ENCODE assay signal across 9 cellular contexts in the genomic region with DNA sequence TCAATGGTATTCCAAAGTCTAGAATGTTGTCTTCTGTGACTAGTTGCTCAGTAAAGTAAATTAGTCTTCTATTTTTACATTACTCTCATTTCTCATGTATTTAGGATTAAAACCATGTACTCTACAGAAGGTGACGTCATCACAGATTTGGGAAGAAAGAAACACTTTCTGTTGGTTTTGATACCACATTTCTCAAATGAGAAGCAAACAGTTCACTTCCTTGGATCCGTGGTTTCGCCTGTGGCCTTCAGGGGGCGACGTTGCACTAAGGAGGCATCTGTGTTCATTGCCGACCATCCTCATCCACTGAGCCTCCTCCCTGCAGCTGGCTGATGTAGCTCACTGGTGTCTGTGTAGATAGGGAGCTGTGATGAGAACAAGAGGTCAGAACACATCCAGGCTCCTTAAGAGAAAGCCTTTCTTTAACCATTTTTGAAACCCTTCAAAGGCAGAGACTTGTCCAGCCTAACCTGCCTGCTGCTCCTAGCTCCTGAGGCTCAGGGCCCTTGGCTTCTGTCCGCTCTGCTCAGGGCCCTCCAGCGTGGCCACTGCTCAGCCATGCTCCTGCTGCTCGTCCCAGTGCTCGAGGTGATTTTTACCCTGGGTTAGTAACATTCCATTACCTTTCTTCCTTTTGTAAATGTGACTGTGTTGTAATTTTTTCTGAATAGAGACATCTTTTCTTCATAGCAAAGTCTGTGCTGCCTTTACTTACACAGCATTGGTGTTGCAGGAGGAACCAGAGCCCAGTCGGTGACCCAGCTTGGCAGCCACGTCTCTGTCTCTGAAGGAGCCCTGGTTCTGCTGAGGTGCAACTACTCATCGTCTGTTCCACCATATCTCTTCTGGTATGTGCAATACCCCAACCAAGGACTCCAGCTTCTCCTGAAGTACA.
DNase-seq lines count a peak whose midpoint lies in the region; ATAC-seq, FAIRE-seq and TF ChIP-seq lines count a peak whose summit lies in the region.
"Had no signal": no experiment of that assay in that cellular context is flagged by ENCODE, and none has a peak within 500 bp of the region (broad histone marks: within the 10 kb centered on the region; RNA-seq: fewer than 3 reads in every experiment).

No MANE protein-coding gene starts in this region.

- no peak overlapping the region for H2AFZ ChIP-seq in K562 (ENCODE audit: low read depth, low read length)

- BruUV-seq in K562 (replicated peaks; lab: Mats Ljungman, UMichigan), result no TSS peak

- no peak for TF ChIP-seq EP300 in K562 (IDR thresholded peaks at IDR 0.05; ENCODE audit: low read length)

- H3K4me3 ChIP-seq in K562 (no peak overlapping the region), prostate gland (no peak overlapping the region)

- POLR2A ChIA-PET in K562 (lab: Yijun Ruan, JAX), result no interaction called here

- H3K27me3 Mint-ChIP-seq in T-helper 1 cell treated with Interleukin-12 subunit alpha and Interleukin-12 subunit beta and Interleukin-4 antibody, amounts not matched to agents 30 μg/mL and 1 μg/mL, for 36 hours (ENCODE audit: low read depth), result peaks cover 9% of the 10 kb centered on the region

- no peaks in the 10 kb centered on the region for H4K20me1 ChIP-seq in K562 (replicated peaks; ENCODE audit: control insufficient read depth, insufficient read depth, low read length)

- no peak for TF ChIP-seq RAD21 in K562 (CRISPR knock-in tag; conservative IDR thresholded peaks at IDR 0.05 in 1 of 2, IDR thresholded peaks at IDR 0.05 in 1 of 2)

- H3K9me3 ChIP-seq in K562 (replicated peaks; ENCODE audit: control insufficient read depth, insufficient read depth, low read depth, low read length) (no peaks in the 10 kb centered on the region), prostate gland (no peaks in the 10 kb centered on the region)

- TF ChIP-seq CTCF in K562 (IDR thresholded peaks at IDR 0.05 in 2 of 3, conservative IDR thresholded peaks at IDR 0.05 in 1 of 3; ENCODE audit: insufficient read depth in 2 of 3, low read depth in 1 of 3, low read length in 3 of 3) (peak in 2 of 3 experiments; percentile 33 to 54; a peak in 5 of 6 replicates), prostate gland (IDR thresholded peaks at IDR 0.05) (peak in 3 of 4 experiments; percentile 8 to 10 (median 9))

- no peaks in the 10 kb centered on the region for H3K9me3 Mint-ChIP-seq in T-helper 1 cell treated with Interleukin-12 subunit alpha and Interleukin-12 subunit beta and Interleukin-4 antibody, amounts not matched to agents 30 μg/mL and 1 μg/mL, for 36 hours

- in situ Hi-C loops in K562 (cut with MboI), result no loop called here

- H3K36me3 Mint-ChIP-seq in T-helper 1 cell treated with Interleukin-12 subunit alpha and Interleukin-12 subunit beta and Interleukin-4 antibody, amounts not matched to agents 30 μg/mL and 1 μg/mL, for 36 hours (ENCODE audit: low read depth), result no peaks in the 10 kb centered on the region

- DNase-seq in GM12892 (ENCODE audit: insufficient read length), result no peak
- DNase-seq in K562 (ENCODE audit: extremely low read depth in 1 of 4, low spot score in 3 of 4), result peak in 2 of 4 experiments; percentile 4 to 13
- DNase-seq in prostate gland (ENCODE audit: low spot score), result no peak
- no peak for DNase-seq in NK-92 treated with Interleukin-12 subunit alpha and Interleukin-12 subunit beta, amount 100 ng/mL, for 24 hours (lab: John Stamatoyannopoulos, UW)
- no peak for DNase-seq in SKM-1 treated with dmso at 0.1 percent for 144 hours (lab: John Stamatoyannopoulos, UW; ENCODE audit: unreplicated experiment)
- DNase-seq in SKM-1 (lab: John Stamatoyannopoulos, UW; ENCODE audit: unreplicated experiment), result no peak

- peak overlapping the region; percentile 78 for H3K4me3 Mint-ChIP-seq in T-helper 1 cell treated with Interleukin-12 subunit alpha and Interleukin-12 subunit beta and Interleukin-4 antibody, amounts not matched to agents 30 μg/mL and 1 μg/mL, for 36 hours

- H3K4me2 ChIP-seq in K562 (ENCODE audit: insufficient read depth, low read length), result no peak overlapping the region

- peak overlapping the region; percentile 86 for H3K27ac Mint-ChIP-seq in T-helper 1 cell treated with Interleukin-12 subunit alpha and Interleukin-12 subunit beta and Interleukin-4 antibody, amounts not matched to agents 30 μg/mL and 1 μg/mL, for 36 hours

- intact Hi-C loops in K562 (cut with micrococcal nuclease), result no loop called here
- intact Hi-C loops in prostate gland (cut with DNase I), result no loop called here

- H3K4me1 ChIP-seq in K562 (replicated peaks in 1 of 2; ENCODE audit: control insufficient read depth in 2 of 2, insufficient read depth in 2 of 2, low read length in 2 of 2) (no peaks in the 10 kb centered on the region), prostate gland (replicated peaks) (no peaks in the 10 kb centered on the region)

- TF ChIP-seq POLR2A in GM12892 (IDR thresholded peaks at IDR 0.05; ENCODE audit: low read depth, low read length) (no peak), K562 (conservative IDR thresholded peaks at IDR 0.05) (no peak), prostate gland (IDR thresholded peaks at IDR 0.05) (no peak)

- ATAC-seq in K562 (peak; percentile 70), HG03571 (IDR thresholded peaks at IDR 0.05; ENCODE audit: unreplicated experiment) (no peak)

- H3K27me3 ChIP-seq in K562 (ENCODE audit: control insufficient read depth in 2 of 2, insufficient read depth in 2 of 2, low read length in 2 of 2), result no peaks in the 10 kb centered on the region
- no peaks in the 10 kb centered on the region for H3K27me3 ChIP-seq in prostate gland (replicated peaks; ENCODE audit: insufficient read depth)

- no peaks in the 10 kb centered on the region for H3K79me2 ChIP-seq in K562 (ENCODE audit: control insufficient read depth, insufficient read depth, low read length)

- FAIRE-seq in GM12892 (lab: Jason Lieb, UNC) (peak; percentile 58), K562 (lab: Jason Lieb, UNC) (peak; percentile 88)

- CTCF ChIA-PET in K562 (lab: Yijun Ruan, JAX; ENCODE audit: low intra/inter-chr PET ratio), result interaction anchor here (0.7 kb wide), 1 partner anchor 42 kb away, joined by 3 read pairs; no protein-coding TSS in a partner anchor

- H3K36me3 ChIP-seq in K562 (ENCODE audit: control insufficient read depth, insufficient read depth, low read length) (no peaks in the 10 kb centered on the region), prostate gland (no peaks in the 10 kb centered on the region)

- WGBS in K562 (ENCODE audit: insufficient coverage, low coverage, missing lambda C conversion rate), result 1% methylated on average over 13 of the region's 13 CpGs
- WGBS in prostate gland, result 50% methylated on average over 13 of the region's 13 CpGs

- peaks cover 10% of the 10 kb centered on the region for H3K4me1 Mint-ChIP-seq in T-helper 1 cell treated with Interleukin-12 subunit alpha and Interleukin-12 subunit beta and Interleukin-4 antibody, amounts not matched to agents 30 μg/mL and 1 μg/mL, for 36 hours (ENCODE audit: low read depth)

- no peaks in the 10 kb centered on the region for H3K9me1 ChIP-seq in K562 (ENCODE audit: control insufficient read depth, insufficient read depth, low read length)

- H3K27ac ChIP-seq in K562 (ENCODE audit: extremely low read depth, low read depth, low read length) (no peak overlapping the region), prostate gland (no peak overlapping the region)
- H3K27ac ChIP-seq: epithelial cell of prostate had no signal

- H3K9ac ChIP-seq in K562 (ENCODE audit: insufficient read depth in 1 of 2, low read depth in 2 of 2, low read length in 2 of 2), result no peak overlapping the region

TF ChIP-seq in K562, 482 proteins besides CTCF, POLR2A, EP300 and RAD21:
- peak; percentile 59; the same call in 1 of the 2 replicates for TF ChIP-seq ATF7 (IDR thresholded peaks at IDR 0.05)
- TF ChIP-seq, protein P1, sequence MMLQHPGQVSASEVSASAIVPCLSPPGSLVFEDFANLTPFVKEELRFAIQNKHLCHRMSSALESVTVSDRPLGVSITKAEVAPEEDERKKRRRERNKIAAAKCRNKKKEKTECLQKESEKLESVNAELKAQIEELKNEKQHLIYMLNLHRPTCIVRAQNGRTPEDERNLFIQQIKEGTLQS (IDR thresholded peaks at IDR 0.05), result peak; percentile 84
- TF ChIP-seq, protein P1 (CRISPR knock-in tag; conservative IDR thresholded peaks at IDR 0.05), result no peak
- TF ChIP-seq JUND (IDR thresholded peaks at IDR 0.05; ENCODE audit: borderline replicate concordance, low read depth, low read length), result peak; percentile 37; the same call in 1 of the 2 replicates
- TF ChIP-seq JUND (tag; IDR thresholded peaks at IDR 0.05; ENCODE audit: borderline replicate concordance, low read depth, low read length), result peak; percentile 50; the same call in 1 of the 3 replicates
- no peak for TF ChIP-seq U2AF1 (optimal IDR thresholded peaks at IDR 0.05; ENCODE audit: low read depth, low read length)
